In genomic region chr18:43341014-43341413, GRCh38 we compare ENCODE assay signal across 2 cellular contexts.
TF ChIP-seq lines count a peak whose summit lies in the region.

No MANE protein-coding gene starts in this region.

TF ChIP-seq in HepG2, 621 proteins besides CTCF, POLR2A, EP300 and RAD21 (continued from another document):
- TF ChIP-seq ZNF34 (CRISPR knock-in tag; IDR thresholded peaks at IDR 0.05; ENCODE audit: borderline replicate concordance) (no peak), PITX1 (CRISPR knock-in tag; IDR thresholded peaks at IDR 0.05) (no peak)
- TF ChIP-seq, protein P1, sequence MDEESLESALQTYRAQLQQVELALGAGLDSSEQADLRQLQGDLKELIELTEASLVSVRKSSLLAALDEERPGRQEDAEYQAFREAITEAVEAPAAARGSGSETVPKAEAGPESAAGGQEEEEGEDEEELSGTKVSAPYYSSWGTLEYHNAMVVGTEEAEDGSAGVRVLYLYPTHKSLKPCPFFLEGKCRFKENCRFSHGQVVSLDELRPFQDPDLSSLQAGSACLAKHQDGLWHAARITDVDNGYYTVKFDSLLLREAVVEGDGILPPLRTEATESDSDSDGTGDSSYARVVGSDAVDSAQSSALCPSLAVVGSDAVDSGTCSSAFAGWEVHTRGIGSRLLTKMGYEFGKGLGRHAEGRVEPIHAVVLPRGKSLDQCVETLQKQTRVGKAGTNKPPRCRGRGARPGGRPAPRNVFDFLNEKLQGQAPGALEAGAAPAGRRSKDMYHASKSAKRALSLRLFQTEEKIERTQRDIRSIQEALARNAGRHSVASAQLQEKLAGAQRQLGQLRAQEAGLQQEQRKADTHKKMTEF (CRISPR knock-in tag; IDR thresholded peaks at IDR 0.05), result no peak
- TF ChIP-seq, protein P2, sequence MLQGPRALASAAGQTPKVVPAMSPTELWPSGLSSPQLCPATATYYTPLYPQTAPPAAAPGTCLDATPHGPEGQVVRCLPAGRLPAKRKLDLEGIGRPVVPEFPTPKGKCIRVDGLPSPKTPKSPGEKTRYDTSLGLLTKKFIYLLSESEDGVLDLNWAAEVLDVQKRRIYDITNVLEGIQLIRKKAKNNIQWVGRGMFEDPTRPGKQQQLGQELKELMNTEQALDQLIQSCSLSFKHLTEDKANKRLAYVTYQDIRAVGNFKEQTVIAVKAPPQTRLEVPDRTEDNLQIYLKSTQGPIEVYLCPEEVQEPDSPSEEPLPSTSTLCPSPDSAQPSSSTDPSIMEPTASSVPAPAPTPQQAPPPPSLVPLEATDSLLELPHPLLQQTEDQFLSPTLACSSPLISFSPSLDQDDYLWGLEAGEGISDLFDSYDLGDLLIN (CRISPR knock-in tag; IDR thresholded peaks at IDR 0.05; ENCODE audit: borderline replicate concordance), result no peak

TF ChIP-seq in neural cell, 6 proteins besides CTCF, POLR2A, EP300 and RAD21:
- TF ChIP-seq, protein P3, sequence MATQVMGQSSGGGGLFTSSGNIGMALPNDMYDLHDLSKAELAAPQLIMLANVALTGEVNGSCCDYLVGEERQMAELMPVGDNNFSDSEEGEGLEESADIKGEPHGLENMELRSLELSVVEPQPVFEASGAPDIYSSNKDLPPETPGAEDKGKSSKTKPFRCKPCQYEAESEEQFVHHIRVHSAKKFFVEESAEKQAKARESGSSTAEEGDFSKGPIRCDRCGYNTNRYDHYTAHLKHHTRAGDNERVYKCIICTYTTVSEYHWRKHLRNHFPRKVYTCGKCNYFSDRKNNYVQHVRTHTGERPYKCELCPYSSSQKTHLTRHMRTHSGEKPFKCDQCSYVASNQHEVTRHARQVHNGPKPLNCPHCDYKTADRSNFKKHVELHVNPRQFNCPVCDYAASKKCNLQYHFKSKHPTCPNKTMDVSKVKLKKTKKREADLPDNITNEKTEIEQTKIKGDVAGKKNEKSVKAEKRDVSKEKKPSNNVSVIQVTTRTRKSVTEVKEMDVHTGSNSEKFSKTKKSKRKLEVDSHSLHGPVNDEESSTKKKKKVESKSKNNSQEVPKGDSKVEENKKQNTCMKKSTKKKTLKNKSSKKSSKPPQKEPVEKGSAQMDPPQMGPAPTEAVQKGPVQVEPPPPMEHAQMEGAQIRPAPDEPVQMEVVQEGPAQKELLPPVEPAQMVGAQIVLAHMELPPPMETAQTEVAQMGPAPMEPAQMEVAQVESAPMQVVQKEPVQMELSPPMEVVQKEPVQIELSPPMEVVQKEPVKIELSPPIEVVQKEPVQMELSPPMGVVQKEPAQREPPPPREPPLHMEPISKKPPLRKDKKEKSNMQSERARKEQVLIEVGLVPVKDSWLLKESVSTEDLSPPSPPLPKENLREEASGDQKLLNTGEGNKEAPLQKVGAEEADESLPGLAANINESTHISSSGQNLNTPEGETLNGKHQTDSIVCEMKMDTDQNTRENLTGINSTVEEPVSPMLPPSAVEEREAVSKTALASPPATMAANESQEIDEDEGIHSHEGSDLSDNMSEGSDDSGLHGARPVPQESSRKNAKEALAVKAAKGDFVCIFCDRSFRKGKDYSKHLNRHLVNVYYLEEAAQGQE (IDR thresholded peaks at IDR 0.05; ENCODE audit: borderline replicate concordance), result no peak
- TF ChIP-seq SMC3 (conservative IDR thresholded peaks at IDR 0.05; ENCODE audit: poor library complexity) (no peak), EZH2 (IDR thresholded peaks at IDR 0.05; ENCODE audit: borderline replicate concordance, insufficient read depth, low read length, poor library complexity, severe bottlenecking) (no peak), MXI1 (conservative IDR thresholded peaks at IDR 0.05; ENCODE audit: poor library complexity, severe bottlenecking) (no peak), POLR2AphosphoS5 (IDR thresholded peaks at IDR 0.05) (no peak)
